8 cellular contexts compared by ENCODE assay signal in the genomic region with DNA sequence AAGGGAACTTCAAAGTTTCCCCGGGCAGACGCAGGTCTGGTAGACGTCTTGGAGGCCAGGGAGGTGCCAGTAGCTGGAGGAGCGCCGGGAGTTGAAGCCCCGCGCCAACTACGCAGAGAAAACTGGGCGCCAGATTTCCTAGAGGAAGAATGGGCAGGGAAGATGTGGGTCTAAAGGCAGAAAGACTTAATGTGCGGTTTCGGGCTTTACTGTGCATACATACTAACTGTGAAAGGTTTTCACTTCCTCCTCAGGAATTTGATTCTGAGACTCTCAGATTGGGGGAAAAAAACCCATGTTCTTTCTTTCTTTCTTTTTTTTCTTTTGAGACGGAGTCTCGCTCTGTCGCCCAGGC. TPM values are rescaled to one million over a fixed set of nuclear protein-coding genes. Genes with fewer than 3 reads are reported as not detected.
DNase-seq lines count a peak whose midpoint lies in the region; ATAC-seq, FAIRE-seq and TF ChIP-seq lines count a peak whose summit lies in the region.

No MANE protein-coding gene starts in this region.

- no peak for ATAC-seq in right lobe of liver

- H3K4me3 Mint-ChIP-seq in type B pancreatic cell, result peak overlapping the region; percentile 87

- H3K4me1 ChIP-seq in liver (ENCODE audit: control insufficient read depth in 4 of 4, insufficient read depth in 4 of 4, low read length in 3 of 4) (peaks cover 0 to 3% (median 1%) of the 10 kb centered on the region in 4 donors), right lobe of liver (no peaks in the 10 kb centered on the region), HUES6 (ENCODE audit: control insufficient read depth, insufficient read depth, low read length) (no peaks in the 10 kb centered on the region), esophagus squamous epithelium (peaks cover 3 to 16% (median 7%) of the 10 kb centered on the region in 3 donors)

- peaks cover 6 to 14% (median 12%) of the 10 kb centered on the region in 4 donors for H3K9me3 ChIP-seq in liver (ENCODE audit: control insufficient read depth in 4 of 4, low read length in 3 of 4)
- H3K9me3 ChIP-seq in right lobe of liver, result no peaks in the 10 kb centered on the region
- H3K9me3 ChIP-seq in HUES6 (ENCODE audit: control insufficient read depth, insufficient read depth, low read depth, low read length), result no peaks in the 10 kb centered on the region
- no peaks in the 10 kb centered on the region for H3K9me3 ChIP-seq in esophagus squamous epithelium

- H3K27me3 Mint-ChIP-seq in type B pancreatic cell, result peaks cover 20% of the 10 kb centered on the region

- TF ChIP-seq CTCF in liver (IDR thresholded peaks at IDR 0.05; ENCODE audit: low read depth, low read length, missing input control), result no peak
- no peak for TF ChIP-seq CTCF in right lobe of liver (IDR thresholded peaks at IDR 0.05)
- no peak for TF ChIP-seq CTCF in esophagus squamous epithelium (IDR thresholded peaks at IDR 0.05)
- no peak for TF ChIP-seq CTCF in type B pancreatic cell (conservative IDR thresholded peaks at IDR 0.05)

- FAIRE-seq in RCC 7860 (lab: Jason Lieb, UNC) (no peak), HTR-8/SVneo (lab: Jason Lieb, UNC) (no peak)

- DNase-seq in right lobe of liver (no peak), esophagus squamous epithelium (lab: John Stamatoyannopoulos, UW) (no peak), type B pancreatic cell (ENCODE audit: extremely low spot score, unreplicated experiment) (no peak), RCC 7860 (ENCODE audit: low spot score) (no peak), HTR-8/SVneo (ENCODE audit: insufficient read length, low spot score) (no peak), posterior cingulate gyrus (no peak)

- H3K9ac ChIP-seq in liver (ENCODE audit: low read depth in 1 of 2, low read length in 2 of 2), result no peak overlapping the region
- no peak overlapping the region for H3K9ac ChIP-seq in HUES6 (ENCODE audit: low read length)

- H3K27me3 ChIP-seq in liver (ENCODE audit: control insufficient read depth in 4 of 4, insufficient read depth in 4 of 4, low read length in 3 of 4) (peaks cover 0 to 10% (median 2%) of the 10 kb centered on the region in 4 donors), right lobe of liver (peaks cover 0 to 6% of the 10 kb centered on the region in 2 donors), HUES6 (ENCODE audit: control insufficient read depth, insufficient read depth, low read length) (peaks cover 45% of the 10 kb centered on the region), esophagus squamous epithelium (no peaks in the 10 kb centered on the region)

- H3K27ac ChIP-seq in liver (ENCODE audit: low read depth in 1 of 2, low read length in 2 of 2) (no peak overlapping the region), right lobe of liver (no peak overlapping the region), HUES6 (ENCODE audit: low read depth, low read length) (no peak overlapping the region), esophagus squamous epithelium (no peak overlapping the region)

- no peak for TF ChIP-seq RAD21 in liver (IDR thresholded peaks at IDR 0.05)

- intact Hi-C loops in right lobe of liver (cut with DNase I), result no loop called here
- intact Hi-C loops in esophagus squamous epithelium (cut with DNase I), result no loop called here
- intact Hi-C loops in posterior cingulate gyrus (cut with DNase I), result loop anchor here (1.0 to 2.0 kb wide), 2 partner anchors 20 to 33 kb away; no protein-coding TSS in a partner anchor

- H3K36me3 ChIP-seq in liver (ENCODE audit: control insufficient read depth in 4 of 4, insufficient read depth in 3 of 4, low read depth in 1 of 4, low read length in 3 of 4), result no peaks in the 10 kb centered on the region
- H3K36me3 ChIP-seq in right lobe of liver, result no peaks in the 10 kb centered on the region
- peaks cover 6% of the 10 kb centered on the region for H3K36me3 ChIP-seq in HUES6 (ENCODE audit: control insufficient read depth, insufficient read depth, low read length)
- H3K36me3 ChIP-seq in esophagus squamous epithelium, result peaks cover 0 to 18% (median 0%) of the 10 kb centered on the region in 3 donors

- H3K4me1 Mint-ChIP-seq in type B pancreatic cell (ENCODE audit: unreplicated experiment), result peaks cover 3% of the 10 kb centered on the region

- H3K27ac Mint-ChIP-seq in type B pancreatic cell, result no peak overlapping the region

- WGBS in liver, result 27% methylated on average over 14 of the region's 14 CpGs
- WGBS in right lobe of liver (ENCODE audit: insufficient coverage, low coverage, low lambda C conversion rate, missing lambda C conversion rate), result 22% methylated on average over 14 of the region's 14 CpGs
- 3 to 30% methylated on average over 10 to 11 of the region's 14 CpGs for WGBS in esophagus squamous epithelium, 2 donors

- TF ChIP-seq POLR2A in right lobe of liver (IDR thresholded peaks at IDR 0.05), result no peak
- TF ChIP-seq POLR2A in esophagus squamous epithelium (IDR thresholded peaks at IDR 0.05), result no peak

- no peaks in the 10 kb centered on the region for H3K9me3 Mint-ChIP-seq in type B pancreatic cell

- peak overlapping the region; percentile 56 to 69 (median 69) for H3K4me3 ChIP-seq in liver (ENCODE audit: low read depth in 1 of 3, low read length in 3 of 3)
- peak overlapping the region in 1 of 3 donors; percentile 72 for H3K4me3 ChIP-seq in right lobe of liver
- H3K4me3 ChIP-seq in HUES6 (ENCODE audit: low read depth, low read length), result peak overlapping the region; percentile 77
- peak overlapping the region; percentile 55 to 87 (median 81) for H3K4me3 ChIP-seq in esophagus squamous epithelium

- peaks cover 12% of the 10 kb centered on the region for H3K36me3 Mint-ChIP-seq in type B pancreatic cell

TF ChIP-seq in liver, 16 proteins besides CTCF, POLR2A, EP300 and RAD21:
- TF ChIP-seq HNF4A (conservative IDR thresholded peaks at IDR 0.05), result no peak

RNA-seq across cellular contexts. Expression of a gene that starts 0.3 kb away (rescaled TPM):
- total RNA-seq in liver (under 1 TPM; 0.67 to 0.98 TPM), right lobe of liver (under 1 TPM; 0.19 to 0.55 (median 0.42) TPM), esophagus squamous epithelium (1 to 10 TPM; 2.1 to 3.8 (median 2.2) TPM), type B pancreatic cell (ENCODE audit: low replicate concordance) (7.6 and 14.3 TPM in 2 replicates)
- 1 to 10 TPM in 1 of 2 donors, under 1 TPM in 1; 0.40 to 1.2 TPM for polyA plus RNA-seq in liver
